8 cellular contexts compared by ENCODE assay signal in genomic region chr3:184524981-184525336, GRCh38. TPM values are rescaled to one million over a fixed set of nuclear protein-coding genes. Genes with fewer than 3 reads are reported as not detected.
A peak's percentile ranks its signal among the peaks of the same experiment; 100 is the strongest.
DNase-seq lines count a peak whose midpoint lies in the region; ATAC-seq and TF ChIP-seq lines count a peak whose summit lies in the region.

No MANE protein-coding gene starts in this region.

- intact Hi-C loops in naive thymus-derived CD4-positive, alpha-beta T cell (cut with micrococcal nuclease): loop anchor here (1.0 to 10.0 kb wide), 5 partner anchors 12 to 390 kb away; partner anchors contain the start of gene EIF2B5 (in 2 of the 2)

- CTCF ChIA-PET in SK-N-SH (lab: Yijun Ruan, JAX): interaction anchor here (0.8 to 7.6 kb wide), 10 partner anchors 12 to 253 kb away, joined by 3 to 50 read pairs (median 6); no protein-coding TSS in a partner anchor
- CTCF ChIA-PET in naive thymus-derived CD4-positive, alpha-beta T cell (lab: Charles Lee): interaction anchor here (0.7 to 5.2 kb wide), 6 partner anchors 11 to 106 kb away, joined by 3 to 27 read pairs (median 4); partner anchors contain the start of gene EPHB3

- peaks cover 25% of the 10 kb centered on the region for H3K4me1 Mint-ChIP-seq in GM23338
- peaks cover 0 to 22% (median 15%) of the 10 kb centered on the region in 7 donors for H3K4me1 Mint-ChIP-seq in naive thymus-derived CD4-positive, alpha-beta T cell

- H3K27me3 ChIP-seq in GM23338 (ENCODE audit: insufficient read depth): no peaks in the 10 kb centered on the region
- peaks cover 57% of the 10 kb centered on the region for H3K27me3 ChIP-seq in SK-N-SH (ENCODE audit: insufficient read depth)
- peaks cover 7% of the 10 kb centered on the region for H3K27me3 ChIP-seq in effector memory CD4-positive, alpha-beta T cell (replicated peaks; ENCODE audit: control insufficient read depth, insufficient read depth, low read length, poor library complexity, severe bottlenecking)
- H3K27me3 ChIP-seq in naive thymus-derived CD4-positive, alpha-beta T cell (ENCODE audit: control insufficient read depth in 2 of 2, insufficient read depth in 2 of 2, low read length in 2 of 2): peaks cover 0 to 8% of the 10 kb centered on the region in 2 donors

- H4K20me1 ChIP-seq in GM23338 (replicated peaks; ENCODE audit: insufficient read depth) (no peaks in the 10 kb centered on the region), SK-N-SH (ENCODE audit: insufficient read depth) (no peaks in the 10 kb centered on the region)

- WGBS in SK-N-SH (ENCODE audit: low lambda C conversion rate): 11% methylated on average over 7 of the region's 7 CpGs

- H3K27me3 Mint-ChIP-seq in GM23338 (ENCODE audit: insufficient read depth, low read depth, poor library complexity): peaks cover 8% of the 10 kb centered on the region
- peaks cover 0 to 49% (median 21%) of the 10 kb centered on the region in 5 donors for H3K27me3 Mint-ChIP-seq in naive thymus-derived CD4-positive, alpha-beta T cell

- no peaks in the 10 kb centered on the region; the same call in 2 of the 3 replicates for H3K9me3 Mint-ChIP-seq in GM23338
- no peaks in the 10 kb centered on the region for H3K9me3 Mint-ChIP-seq in naive thymus-derived CD4-positive, alpha-beta T cell

- peak overlapping the region; percentile 14; the same call in 1 of the 2 replicates for H2AFZ ChIP-seq in GM23338
- H2AFZ ChIP-seq in SK-N-SH (ENCODE audit: low read depth): peak overlapping the region; percentile 74

- no peak for TF ChIP-seq EP300 in SK-N-SH (IDR thresholded peaks at IDR 0.05; ENCODE audit: borderline replicate concordance in 1 of 2, low read depth in 1 of 2, low read length in 1 of 2)

- H3K4me2 ChIP-seq in GM23338: peak overlapping the region; percentile 90
- H3K4me2 ChIP-seq in SK-N-SH: peak overlapping the region; percentile 65

- H3K4me1 ChIP-seq in GM23338 (ENCODE audit: insufficient read depth) (peaks cover 18% of the 10 kb centered on the region), SK-N-SH (ENCODE audit: control insufficient read depth in 1 of 2, insufficient read depth in 2 of 2, low read depth in 1 of 2, low read length in 1 of 2) (peaks cover 0 to 3% of the 10 kb centered on the region in 2 experiments; a peak in 1 of 4 replicates)
- peaks cover 10% of the 10 kb centered on the region for H3K4me1 ChIP-seq in effector memory CD4-positive, alpha-beta T cell (ENCODE audit: control insufficient read depth, insufficient read depth, low read length, poor library complexity, severe bottlenecking)
- H3K4me1 ChIP-seq in naive thymus-derived CD4-positive, alpha-beta T cell (ENCODE audit: control insufficient read depth in 2 of 2, insufficient read depth in 2 of 2, low read length in 2 of 2): peaks cover 0 to 5% of the 10 kb centered on the region in 2 donors

- no peaks in the 10 kb centered on the region for H3K9me3 ChIP-seq in SK-N-SH
- no peaks in the 10 kb centered on the region for H3K9me3 ChIP-seq in effector memory CD4-positive, alpha-beta T cell (ENCODE audit: control insufficient read depth, low read length)
- no peaks in the 10 kb centered on the region for H3K9me3 ChIP-seq in naive thymus-derived CD4-positive, alpha-beta T cell (ENCODE audit: control insufficient read depth in 2 of 3, low read length in 3 of 3)

- H3K27ac ChIP-seq in GM23338 (ENCODE audit: low read depth) (peak overlapping the region; percentile 99), SK-N-SH (ENCODE audit: low read depth in 2 of 2, low read length in 1 of 2) (no peak overlapping the region)
- H3K27ac ChIP-seq in effector memory CD4-positive, alpha-beta T cell (ENCODE audit: insufficient read depth, low read length, poor library complexity, severe bottlenecking): no peak overlapping the region
- peak overlapping the region; percentile 21 for H3K27ac ChIP-seq in naive thymus-derived CD4-positive, alpha-beta T cell (ENCODE audit: low read depth, low read length)

- H3K9ac ChIP-seq in SK-N-SH: no peak overlapping the region

- H3K4me3 Mint-ChIP-seq in GM23338: peak overlapping the region; percentile 83
- H3K4me3 Mint-ChIP-seq in naive thymus-derived CD4-positive, alpha-beta T cell: peak overlapping the region; percentile 87 to 92 (median 90)

- no peak for TF ChIP-seq CTCF in GM23338 (conservative IDR thresholded peaks at IDR 0.05; ENCODE audit: low read depth in 2 of 2)
- no peak for TF ChIP-seq CTCF in SK-N-SH (IDR thresholded peaks at IDR 0.05)

- H3K79me2 ChIP-seq in GM23338 (replicated peaks; ENCODE audit: insufficient read depth): no peaks in the 10 kb centered on the region
- H3K79me2 ChIP-seq in SK-N-SH (ENCODE audit: insufficient read depth): no peaks in the 10 kb centered on the region

- POLR2A ChIA-PET in SK-N-SH (lab: Yijun Ruan, JAX): interaction anchor here (1.1 to 1.8 kb wide), 2 partner anchors 11 to 187 kb away, joined by 3 to 7 read pairs; partner anchors contain the start of gene MAGEF1
- POLR2A ChIA-PET in naive thymus-derived CD4-positive, alpha-beta T cell (lab: Charles Lee): interaction anchor here (0.7 to 1.6 kb wide), 4 partner anchors 12 to 36 kb away, joined by 3 to 5 read pairs (median 4); partner anchors contain the start of gene EPHB3

- H3K27ac Mint-ChIP-seq in GM23338: peak overlapping the region; percentile 94
- H3K27ac Mint-ChIP-seq in naive thymus-derived CD4-positive, alpha-beta T cell: peak overlapping the region; percentile 59 to 93 (median 82)

- no peak for TF ChIP-seq RAD21 in SK-N-SH (IDR thresholded peaks at IDR 0.05; ENCODE audit: low read length)

- H3F3A ChIP-seq in GM23338 (replicated peaks; ENCODE audit: low read depth): peaks cover 20% of the 10 kb centered on the region; the same call in 1 of the 2 replicates
- no peaks in the 10 kb centered on the region for H3F3A ChIP-seq in SK-N-SH (replicated peaks; ENCODE audit: insufficient read depth)

- peak; percentile 66 for DNase-seq in GM23338 (ENCODE audit: low spot score)
- DNase-seq in SK-N-SH: peak; percentile 42
- no peak for DNase-seq in effector memory CD4-positive, alpha-beta T cell
- peak in 2 of 9 donors; percentile 34 to 35 for DNase-seq in naive thymus-derived CD4-positive, alpha-beta T cell
- DNase-seq in activated CD4-positive, CD25-positive, alpha-beta regulatory T cell treated with anti-CD3 and anti-CD28 coated beads, Interleukin-2, amount 50 U/mL, for 72 hours: no peak
- no peak for DNase-seq in NCI-H128 (lab: John Stamatoyannopoulos, UW; ENCODE audit: unreplicated experiment)

- ATAC-seq in GM23338 (peak; percentile 28), GM21515 (IDR thresholded peaks at IDR 0.05; ENCODE audit: unreplicated experiment) (no peak), HG03025 (IDR thresholded peaks at IDR 0.05; ENCODE audit: low FRiP score, unreplicated experiment) (no peak)
- peak; percentile 73 for ATAC-seq in naive thymus-derived CD4-positive, alpha-beta T cell

- H3K9me2 ChIP-seq in GM23338 (ENCODE audit: insufficient read depth): no peaks in the 10 kb centered on the region
- no peaks in the 10 kb centered on the region for H3K9me2 ChIP-seq in SK-N-SH

- H3K4me3 ChIP-seq in GM23338 (peak overlapping the region; percentile 65), SK-N-SH (ENCODE audit: low read depth in 2 of 2, low read length in 1 of 2) (peak overlapping the region; percentile 26 to 41; a peak in 3 of 4 replicates)
- peak overlapping the region; percentile 80 for H3K4me3 ChIP-seq in effector memory CD4-positive, alpha-beta T cell (ENCODE audit: insufficient read depth, low read depth, low read length, poor library complexity, severe bottlenecking)
- peak overlapping the region; percentile 73 for H3K4me3 ChIP-seq in naive thymus-derived CD4-positive, alpha-beta T cell (ENCODE audit: low read length)

- H3K36me3 Mint-ChIP-seq in GM23338 (ENCODE audit: low read depth): no peaks in the 10 kb centered on the region
- no peaks in the 10 kb centered on the region for H3K36me3 Mint-ChIP-seq in naive thymus-derived CD4-positive, alpha-beta T cell

- H3K36me3 ChIP-seq in GM23338 (ENCODE audit: insufficient read depth) (no peaks in the 10 kb centered on the region), SK-N-SH (replicated peaks in 1 of 2; ENCODE audit: control insufficient read depth in 1 of 2, insufficient read depth in 2 of 2, low read length in 1 of 2) (no peaks in the 10 kb centered on the region)
- no peaks in the 10 kb centered on the region for H3K36me3 ChIP-seq in effector memory CD4-positive, alpha-beta T cell (ENCODE audit: control insufficient read depth, insufficient read depth, low read length)
- no peaks in the 10 kb centered on the region for H3K36me3 ChIP-seq in naive thymus-derived CD4-positive, alpha-beta T cell (ENCODE audit: control insufficient read depth in 2 of 3, insufficient read depth in 3 of 3, low read length in 3 of 3)

TF ChIP-seq in SK-N-SH, 30 proteins besides CTCF, POLR2A, EP300 and RAD21 (continues in another document):
- TF ChIP-seq, protein P1, sequence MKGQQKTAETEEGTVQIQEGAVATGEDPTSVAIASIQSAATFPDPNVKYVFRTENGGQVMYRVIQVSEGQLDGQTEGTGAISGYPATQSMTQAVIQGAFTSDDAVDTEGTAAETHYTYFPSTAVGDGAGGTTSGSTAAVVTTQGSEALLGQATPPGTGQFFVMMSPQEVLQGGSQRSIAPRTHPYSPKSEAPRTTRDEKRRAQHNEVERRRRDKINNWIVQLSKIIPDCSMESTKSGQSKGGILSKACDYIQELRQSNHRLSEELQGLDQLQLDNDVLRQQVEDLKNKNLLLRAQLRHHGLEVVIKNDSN (IDR thresholded peaks at IDR 0.05; ENCODE audit: borderline replicate concordance, low read depth): no peak
- no peak for TF ChIP-seq CHD2 (IDR thresholded peaks at IDR 0.05; ENCODE audit: low read length, partially characterized antibody)
- TF ChIP-seq USF2 (IDR thresholded peaks at IDR 0.05; ENCODE audit: borderline replicate concordance, low read depth, low read length): no peak
- TF ChIP-seq ELF1 (IDR thresholded peaks at IDR 0.05): no peak

RNA-seq across cellular contexts. Expression of gene EPHB3, which starts 36.6 kb away (rescaled TPM):
- 1.0 and 2.0 TPM in 2 replicates for total RNA-seq in GM23338 (2014; rRNA removed; shearing (Covaris generic))
- polyA plus RNA-seq in GM23338 (2016; fragmentation: Nextera tagmentation; extraction: Ambion mirVana) (0.54 and 0.57 TPM in 2 replicates), SK-N-SH (2012; rRNA removed) (2.1 and 4.2 TPM in 2 replicates)
- 1.5 and 2.0 TPM in 2 replicates for polyA plus RNA-seq in SK-N-SH (2012; cell fraction: cytosol; rRNA removed)
- polyA plus RNA-seq in SK-N-SH (2012; cell fraction: nucleus; rRNA removed): 10.0 and 14.1 TPM in 2 replicates
- under 1 TPM; 0.07 to 0.49 (median 0.32) TPM for total RNA-seq in naive thymus-derived CD4-positive, alpha-beta T cell
- polyA plus RNA-seq in naive thymus-derived CD4-positive, alpha-beta T cell: under 1 TPM; 0.04 to 0.35 TPM

Comparison
In these comparisons a context has a peak if more than half of its experiments do, and no peak if none do; other contexts are left out.
1. ATAC-seq: peak in GM23338 (single experiment) and naive thymus-derived CD4-positive, alpha-beta T cell (single experiment); none in GM21515 (single experiment) and HG03025 (single experiment).
2. DNase-seq: peak in GM23338 (single experiment) and SK-N-SH (single experiment); none in effector memory CD4-positive, alpha-beta T cell (0 of 3), activated CD4-positive, CD25-positive, alpha-beta regulatory T cell treated with anti-CD3 and anti-CD28 coated beads, Interleukin-2, amount 50 U/mL, for 72 hours (single experiment) and NCI-H128 (single experiment).
3. H3K27ac ChIP-seq: peak in GM23338 (single experiment) and naive thymus-derived CD4-positive, alpha-beta T cell (single experiment); none in SK-N-SH (0 of 2) and effector memory CD4-positive, alpha-beta T cell (single experiment).
4. Peak in every context shown above with its lines, with median percentiles within 50 percentile points of each other: H3K4me3 ChIP-seq.